ENCODE assay signal across 1 cellular context in the genomic region with DNA sequence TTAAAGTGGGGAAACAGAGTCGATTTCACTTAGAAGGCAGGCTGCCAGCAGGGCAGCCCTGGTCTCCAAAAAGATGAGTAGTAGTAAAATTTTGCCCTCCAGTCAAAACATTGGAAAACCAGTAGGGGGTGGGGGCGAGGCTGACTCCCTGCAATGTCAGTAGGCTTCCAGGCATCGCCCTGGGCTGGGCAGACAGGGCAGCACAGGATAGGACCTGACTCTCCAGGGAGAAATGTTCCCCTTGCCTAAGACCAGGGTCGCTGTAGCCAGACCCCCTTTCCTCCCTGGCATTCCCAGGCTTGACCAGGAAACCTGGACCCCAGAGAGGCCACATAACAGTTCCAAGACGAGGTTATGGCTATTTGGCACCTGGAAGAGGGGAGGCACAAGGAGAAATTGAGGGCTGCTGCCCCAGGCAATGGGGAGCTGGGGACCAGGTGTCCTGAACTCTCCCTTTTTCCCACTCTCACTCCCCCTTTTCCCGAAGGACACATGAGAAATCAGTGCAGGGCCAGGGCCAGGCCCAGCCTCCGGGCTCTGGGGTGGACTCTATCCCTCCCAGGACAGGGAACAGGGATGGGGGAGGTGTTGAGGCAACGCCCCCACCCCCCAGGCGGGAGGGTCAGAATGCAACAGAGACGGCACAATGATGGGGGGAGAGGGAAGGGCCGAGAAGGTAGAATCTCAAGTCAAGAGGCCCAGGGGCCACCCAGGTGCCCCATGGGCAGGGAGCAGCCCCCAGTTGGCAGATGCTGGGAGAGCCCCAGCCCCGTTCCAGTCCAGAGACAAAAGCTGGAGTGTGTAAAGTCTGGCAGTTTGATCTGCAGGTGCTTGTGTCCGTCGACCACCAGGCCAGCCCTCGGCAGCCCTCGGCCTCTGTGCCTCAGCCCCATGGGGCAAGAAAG.
TF ChIP-seq lines count a peak whose summit lies in the region.

No MANE protein-coding gene starts in this region.

TF ChIP-seq in HCT116, 20 proteins besides CTCF, POLR2A, EP300 and RAD21:
- TF ChIP-seq JUND (IDR thresholded peaks at IDR 0.05), result no peak
- no peak for TF ChIP-seq EZH2 (IDR thresholded peaks at IDR 0.05)
- no peak for TF ChIP-seq SRF (IDR thresholded peaks at IDR 0.05; ENCODE audit: low read depth)
- no peak for TF ChIP-seq ZBTB33 (IDR thresholded peaks at IDR 0.05; ENCODE audit: extremely low read depth, insufficient replicate concordance, low read length)
- no peak for TF ChIP-seq EGR1 (IDR thresholded peaks at IDR 0.05; ENCODE audit: low read depth)
- TF ChIP-seq CBX3 (IDR thresholded peaks at IDR 0.05; ENCODE audit: low read depth), result no peak
- no peak for TF ChIP-seq REST (IDR thresholded peaks at IDR 0.05; ENCODE audit: low read depth)
- no peak for TF ChIP-seq ZFX (IDR thresholded peaks at IDR 0.05)
- no peak for TF ChIP-seq EZH2phosphoT487 (IDR thresholded peaks at IDR 0.05; ENCODE audit: borderline replicate concordance)
- TF ChIP-seq CEBPB (IDR thresholded peaks at IDR 0.05; ENCODE audit: low read depth), result no peak
- no peak for TF ChIP-seq ELF1 (IDR thresholded peaks at IDR 0.05; ENCODE audit: borderline replicate concordance, low read depth)
- no peak for TF ChIP-seq TCF7L2 (IDR thresholded peaks at IDR 0.05; ENCODE audit: borderline replicate concordance, extremely low read depth, insufficient read depth, insufficient read length)
- TF ChIP-seq SIN3A (IDR thresholded peaks at IDR 0.05; ENCODE audit: low read depth), result no peak
- TF ChIP-seq SP1 (IDR thresholded peaks at IDR 0.05; ENCODE audit: low read depth), result no peak
- TF ChIP-seq ZNF274 (IDR thresholded peaks at IDR 0.05; ENCODE audit: low read depth, low read length), result no peak
